In genomic region chr18:48803518-48803917, GRCh38 we compare ENCODE assay signal across 1 cellular context.
TF ChIP-seq lines count a peak whose summit lies in the region.

No MANE protein-coding gene starts in this region.

TF ChIP-seq in GM12878, 131 proteins besides CTCF, POLR2A, EP300 and RAD21 (continued from another document):
- no peak for TF ChIP-seq REST (IDR thresholded peaks at IDR 0.05; ENCODE audit: low read depth, low read length)
- no peak for TF ChIP-seq IKZF2 (IDR thresholded peaks at IDR 0.05)
- no peak for TF ChIP-seq ZNF217 (IDR thresholded peaks at IDR 0.05)
- TF ChIP-seq RELB (IDR thresholded peaks at IDR 0.05; ENCODE audit: low read depth) = no peak
- TF ChIP-seq RB1 (IDR thresholded peaks at IDR 0.05; ENCODE audit: borderline replicate concordance) = no peak
